ENCODE assay signal across 1 cellular context in genomic region chr6:158251565-158251964, GRCh38.
TF ChIP-seq lines count a peak whose summit lies in the region.

No MANE protein-coding gene starts in this region.

TF ChIP-seq in GM12878, 131 proteins besides CTCF, POLR2A, EP300 and RAD21 (continued from another document):
- no peak for TF ChIP-seq ZNF592 (IDR thresholded peaks at IDR 0.05)
- peak; percentile 56; the same call in 1 of the 2 replicates for TF ChIP-seq SPI1 (IDR thresholded peaks at IDR 0.05; ENCODE audit: borderline replicate concordance, insufficient read depth, low read depth, low read length)
- 0 out of 2 replicates have a peak, but pooled peaks have one; percentile 11 for TF ChIP-seq JUNB (IDR thresholded peaks at IDR 0.05)
